In genomic region chr11:62839050-62840015, GRCh38 we compare ENCODE assay signal across 1 cellular context.
TF ChIP-seq lines count a peak whose summit lies in the region.

TSS of gene WDR74 (minus strand) at chr11:62839590. CDS start at chr11:62839570, 20 bp downstream.

TF ChIP-seq in HepG2, 621 proteins besides CTCF, POLR2A, EP300 and RAD21 (continued from another document and continues in another):
- TF ChIP-seq, protein P1, sequence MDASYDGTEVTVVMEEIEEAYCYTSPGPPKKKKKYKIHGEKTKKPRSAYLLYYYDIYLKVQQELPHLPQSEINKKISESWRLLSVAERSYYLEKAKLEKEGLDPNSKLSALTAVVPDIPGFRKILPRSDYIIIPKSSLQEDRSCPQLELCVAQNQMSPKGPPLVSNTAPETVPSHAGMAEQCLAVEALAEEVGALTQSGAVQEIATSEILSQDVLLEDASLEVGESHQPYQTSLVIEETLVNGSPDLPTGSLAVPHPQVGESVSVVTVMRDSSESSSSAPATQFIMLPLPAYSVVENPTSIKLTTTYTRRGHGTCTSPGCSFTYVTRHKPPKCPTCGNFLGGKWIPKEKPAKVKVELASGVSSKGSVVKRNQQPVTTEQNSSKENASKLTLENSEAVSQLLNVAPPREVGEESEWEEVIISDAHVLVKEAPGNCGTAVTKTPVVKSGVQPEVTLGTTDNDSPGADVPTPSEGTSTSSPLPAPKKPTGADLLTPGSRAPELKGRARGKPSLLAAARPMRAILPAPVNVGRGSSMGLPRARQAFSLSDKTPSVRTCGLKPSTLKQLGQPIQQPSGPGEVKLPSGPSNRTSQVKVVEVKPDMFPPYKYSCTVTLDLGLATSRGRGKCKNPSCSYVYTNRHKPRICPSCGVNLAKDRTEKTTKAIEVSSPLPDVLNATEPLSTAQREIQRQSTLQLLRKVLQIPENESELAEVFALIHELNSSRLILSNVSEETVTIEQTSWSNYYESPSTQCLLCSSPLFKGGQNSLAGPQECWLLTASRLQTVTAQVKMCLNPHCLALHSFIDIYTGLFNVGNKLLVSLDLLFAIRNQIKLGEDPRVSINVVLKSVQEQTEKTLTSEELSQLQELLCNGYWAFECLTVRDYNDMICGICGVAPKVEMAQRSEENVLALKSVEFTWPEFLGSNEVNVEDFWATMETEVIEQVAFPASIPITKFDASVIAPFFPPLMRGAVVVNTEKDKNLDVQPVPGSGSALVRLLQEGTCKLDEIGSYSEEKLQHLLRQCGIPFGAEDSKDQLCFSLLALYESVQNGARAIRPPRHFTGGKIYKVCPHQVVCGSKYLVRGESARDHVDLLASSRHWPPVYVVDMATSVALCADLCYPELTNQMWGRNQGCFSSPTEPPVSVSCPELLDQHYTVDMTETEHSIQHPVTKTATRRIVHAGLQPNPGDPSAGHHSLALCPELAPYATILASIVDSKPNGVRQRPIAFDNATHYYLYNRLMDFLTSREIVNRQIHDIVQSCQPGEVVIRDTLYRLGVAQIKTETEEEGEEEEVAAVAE (CRISPR knock-in tag; IDR thresholded peaks at IDR 0.05; ENCODE audit: borderline replicate concordance) = peak; percentile 84; the same call in 1 of the 2 replicates
- TF ChIP-seq ZNF180 (CRISPR knock-in tag; IDR thresholded peaks at IDR 0.05; ENCODE audit: borderline replicate concordance, low read depth) (no peak), SATB2 (CRISPR knock-in tag; IDR thresholded peaks at IDR 0.05) (no peak), ZNF12 (CRISPR knock-in tag; IDR thresholded peaks at IDR 0.05) (peak; percentile 51; the same call in 1 of the 2 replicates), ZBTB8A (CRISPR knock-in tag; IDR thresholded peaks at IDR 0.05; ENCODE audit: borderline replicate concordance, low read depth) (peak; percentile 50; the same call in 1 of the 2 replicates), ZNF24 (IDR thresholded peaks at IDR 0.05) (no peak), ZNF513 (CRISPR knock-in tag; conservative IDR thresholded peaks at IDR 0.05) (no peak), ZBTB25 (CRISPR knock-in tag; IDR thresholded peaks at IDR 0.05) (no peak), FOXA1 (IDR thresholded peaks at IDR 0.05) (no peak), FOXA1 (CRISPR knock-in tag; IDR thresholded peaks at IDR 0.05) (peak; percentile 40), ZNF530 (CRISPR knock-in tag; IDR thresholded peaks at IDR 0.05; ENCODE audit: low read depth) (no peak), ZFP62 (CRISPR knock-in tag; IDR thresholded peaks at IDR 0.05) (no peak), ZFP90 (CRISPR knock-in tag; IDR thresholded peaks at IDR 0.05; ENCODE audit: borderline replicate concordance) (peak; percentile 55; the same call in 1 of the 2 replicates), ZBTB7B (CRISPR knock-in tag; IDR thresholded peaks at IDR 0.05) (peak; percentile 44; the same call in 1 of the 2 replicates), JDP2 (CRISPR knock-in tag; IDR thresholded peaks at IDR 0.05; ENCODE audit: borderline replicate concordance) (no peak), SCMH1 (CRISPR knock-in tag; IDR thresholded peaks at IDR 0.05; ENCODE audit: borderline replicate concordance) (no peak), ZZZ3 (CRISPR knock-in tag; IDR thresholded peaks at IDR 0.05; ENCODE audit: borderline replicate concordance) (peak; percentile 87), STAT5B (CRISPR knock-in tag; IDR thresholded peaks at IDR 0.05) (peak; percentile 61; the same call in 1 of the 2 replicates), KLF11 (CRISPR knock-in tag; IDR thresholded peaks at IDR 0.05) (peak; percentile 85; the same call in 1 of the 2 replicates), NFYB (CRISPR knock-in tag; IDR thresholded peaks at IDR 0.05) (peak; percentile 30; the same call in 1 of the 2 replicates), SP4 (CRISPR knock-in tag; IDR thresholded peaks at IDR 0.05) (peak; percentile 79), ZNF768 (CRISPR knock-in tag; IDR thresholded peaks at IDR 0.05) (peak; percentile 76)
- TF ChIP-seq, protein P2, sequence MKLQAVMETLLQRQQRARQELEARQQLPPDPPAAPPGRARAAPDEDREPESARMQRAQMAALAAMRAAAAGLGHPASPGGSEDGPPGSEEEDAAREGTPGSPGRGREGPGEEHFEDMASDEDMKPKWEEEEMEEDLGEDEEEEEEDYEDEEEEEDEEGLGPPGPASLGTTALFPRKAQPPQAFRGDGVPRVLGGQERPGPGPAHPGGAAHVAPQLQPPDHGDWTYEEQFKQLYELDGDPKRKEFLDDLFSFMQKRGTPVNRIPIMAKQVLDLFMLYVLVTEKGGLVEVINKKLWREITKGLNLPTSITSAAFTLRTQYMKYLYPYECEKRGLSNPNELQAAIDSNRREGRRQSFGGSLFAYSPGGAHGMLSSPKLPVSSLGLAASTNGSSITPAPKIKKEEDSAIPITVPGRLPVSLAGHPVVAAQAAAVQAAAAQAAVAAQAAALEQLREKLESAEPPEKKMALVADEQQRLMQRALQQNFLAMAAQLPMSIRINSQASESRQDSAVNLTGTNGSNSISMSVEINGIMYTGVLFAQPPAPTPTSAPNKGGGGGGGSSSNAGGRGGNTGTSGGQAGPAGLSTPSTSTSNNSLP (IDR thresholded peaks at IDR 0.05; ENCODE audit: low read depth, low read length) = no peak
- TF ChIP-seq, protein P3, sequence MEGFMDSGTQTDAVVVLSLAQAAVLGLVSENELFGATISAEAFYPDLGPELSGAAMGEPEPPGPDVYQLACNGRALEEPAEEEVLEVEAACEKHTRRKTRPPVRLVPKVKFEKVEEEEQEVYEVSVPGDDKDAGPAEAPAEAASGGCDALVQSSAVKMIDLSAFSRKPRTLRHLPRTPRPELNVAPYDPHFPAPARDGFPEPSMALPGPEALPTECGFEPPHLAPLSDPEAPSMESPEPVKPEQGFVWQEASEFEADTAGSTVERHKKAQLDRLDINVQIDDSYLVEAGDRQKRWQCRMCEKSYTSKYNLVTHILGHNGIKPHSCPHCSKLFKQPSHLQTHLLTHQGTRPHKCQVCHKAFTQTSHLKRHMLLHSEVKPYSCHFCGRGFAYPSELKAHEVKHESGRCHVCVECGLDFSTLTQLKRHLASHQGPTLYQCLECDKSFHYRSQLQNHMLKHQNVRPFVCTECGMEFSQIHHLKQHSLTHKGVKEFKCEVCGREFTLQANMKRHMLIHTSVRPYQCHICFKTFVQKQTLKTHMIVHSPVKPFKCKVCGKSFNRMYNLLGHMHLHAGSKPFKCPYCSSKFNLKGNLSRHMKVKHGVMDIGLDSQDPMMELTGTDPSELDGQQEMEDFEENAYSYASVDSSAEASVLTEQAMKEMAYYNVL (CRISPR knock-in tag; IDR thresholded peaks at IDR 0.05; ENCODE audit: borderline replicate concordance) = peak; percentile 29; the same call in 1 of the 2 replicates
- TF ChIP-seq, protein P4, sequence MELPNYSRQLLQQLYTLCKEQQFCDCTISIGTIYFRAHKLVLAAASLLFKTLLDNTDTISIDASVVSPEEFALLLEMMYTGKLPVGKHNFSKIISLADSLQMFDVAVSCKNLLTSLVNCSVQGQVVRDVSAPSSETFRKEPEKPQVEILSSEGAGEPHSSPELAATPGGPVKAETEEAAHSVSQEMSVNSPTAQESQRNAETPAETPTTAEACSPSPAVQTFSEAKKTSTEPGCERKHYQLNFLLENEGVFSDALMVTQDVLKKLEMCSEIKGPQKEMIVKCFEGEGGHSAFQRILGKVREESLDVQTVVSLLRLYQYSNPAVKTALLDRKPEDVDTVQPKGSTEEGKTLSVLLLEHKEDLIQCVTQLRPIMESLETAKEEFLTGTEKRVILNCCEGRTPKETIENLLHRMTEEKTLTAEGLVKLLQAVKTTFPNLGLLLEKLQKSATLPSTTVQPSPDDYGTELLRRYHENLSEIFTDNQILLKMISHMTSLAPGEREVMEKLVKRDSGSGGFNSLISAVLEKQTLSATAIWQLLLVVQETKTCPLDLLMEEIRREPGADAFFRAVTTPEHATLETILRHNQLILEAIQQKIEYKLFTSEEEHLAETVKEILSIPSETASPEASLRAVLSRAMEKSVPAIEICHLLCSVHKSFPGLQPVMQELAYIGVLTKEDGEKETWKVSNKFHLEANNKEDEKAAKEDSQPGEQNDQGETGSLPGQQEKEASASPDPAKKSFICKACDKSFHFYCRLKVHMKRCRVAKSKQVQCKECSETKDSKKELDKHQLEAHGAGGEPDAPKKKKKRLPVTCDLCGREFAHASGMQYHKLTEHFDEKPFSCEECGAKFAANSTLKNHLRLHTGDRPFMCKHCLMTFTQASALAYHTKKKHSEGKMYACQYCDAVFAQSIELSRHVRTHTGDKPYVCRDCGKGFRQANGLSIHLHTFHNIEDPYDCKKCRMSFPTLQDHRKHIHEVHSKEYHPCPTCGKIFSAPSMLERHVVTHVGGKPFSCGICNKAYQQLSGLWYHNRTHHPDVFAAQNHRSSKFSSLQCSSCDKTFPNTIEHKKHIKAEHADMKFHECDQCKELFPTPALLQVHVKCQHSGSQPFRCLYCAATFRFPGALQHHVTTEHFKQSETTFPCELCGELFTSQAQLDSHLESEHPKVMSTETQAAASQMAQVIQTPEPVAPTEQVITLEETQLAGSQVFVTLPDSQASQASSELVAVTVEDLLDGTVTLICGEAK (IDR thresholded peaks at IDR 0.05) = no peak
- TF ChIP-seq, protein P4 (CRISPR knock-in tag; IDR thresholded peaks at IDR 0.05) = peak; percentile 93; the same call in 1 of the 2 replicates
- TF ChIP-seq, protein P5, sequence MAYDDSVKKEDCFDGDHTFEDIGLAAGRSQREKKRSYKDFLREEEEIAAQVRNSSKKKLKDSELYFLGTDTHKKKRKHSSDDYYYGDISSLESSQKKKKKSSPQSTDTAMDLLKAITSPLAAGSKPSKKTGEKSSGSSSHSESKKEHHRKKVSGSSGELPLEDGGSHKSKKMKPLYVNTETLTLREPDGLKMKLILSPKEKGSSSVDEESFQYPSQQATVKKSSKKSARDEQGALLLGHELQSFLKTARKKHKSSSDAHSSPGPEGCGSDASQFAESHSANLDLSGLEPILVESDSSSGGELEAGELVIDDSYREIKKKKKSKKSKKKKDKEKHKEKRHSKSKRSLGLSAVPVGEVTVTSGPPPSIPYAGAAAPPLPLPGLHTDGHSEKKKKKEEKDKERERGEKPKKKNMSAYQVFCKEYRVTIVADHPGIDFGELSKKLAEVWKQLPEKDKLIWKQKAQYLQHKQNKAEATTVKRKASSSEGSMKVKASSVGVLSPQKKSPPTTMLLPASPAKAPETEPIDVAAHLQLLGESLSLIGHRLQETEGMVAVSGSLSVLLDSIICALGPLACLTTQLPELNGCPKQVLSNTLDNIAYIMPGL (CRISPR knock-in tag; IDR thresholded peaks at IDR 0.05; ENCODE audit: borderline replicate concordance in 1 of 2, low read depth in 1 of 2) = peak; percentile 71 to 83; a peak in 3 of 4 replicates
- TF ChIP-seq, protein P6, sequence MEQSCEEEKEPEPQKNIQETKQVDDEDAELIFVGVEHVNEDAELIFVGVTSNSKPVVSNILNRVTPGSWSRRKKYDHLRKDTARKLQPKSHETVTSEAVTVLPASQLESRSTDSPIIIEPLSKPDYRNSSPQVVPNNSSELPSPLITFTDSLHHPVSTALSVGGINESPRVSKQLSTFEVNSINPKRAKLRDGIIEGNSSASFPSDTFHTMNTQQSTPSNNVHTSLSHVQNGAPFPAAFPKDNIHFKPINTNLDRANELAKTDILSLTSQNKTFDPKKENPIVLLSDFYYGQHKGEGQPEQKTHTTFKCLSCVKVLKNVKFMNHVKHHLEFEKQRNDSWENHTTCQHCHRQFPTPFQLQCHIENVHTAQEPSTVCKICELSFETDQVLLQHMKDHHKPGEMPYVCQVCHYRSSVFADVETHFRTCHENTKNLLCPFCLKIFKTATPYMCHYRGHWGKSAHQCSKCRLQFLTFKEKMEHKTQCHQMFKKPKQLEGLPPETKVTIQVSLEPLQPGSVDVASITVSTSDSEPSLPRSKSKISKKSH (CRISPR knock-in tag; IDR thresholded peaks at IDR 0.05; ENCODE audit: borderline replicate concordance) = peak; percentile 86
